Comparison of ENCODE assay signal across 8 cellular contexts in genomic region chr4:1288786-1289185, GRCh38. TPM values are rescaled to one million over a fixed set of nuclear protein-coding genes. Genes with fewer than 3 reads are reported as not detected.
A peak's percentile ranks its signal among the peaks of the same experiment; 100 is the strongest.
DNase-seq lines count a peak whose midpoint lies in the region; ATAC-seq lines count a peak whose summit lies in the region.

No MANE protein-coding gene starts in this region.

- POLR2A ChIA-PET in activated CD4-positive, alpha-beta memory T cell treated with anti-CD3 and anti-CD28 coated beads, Interleukin-2, amount 10 ng/mL, durations not matched to agents 7 days and 5 days (lab: Charles Lee): interaction anchor here (0.8 to 6.4 kb wide), 18 partner anchors 11 to 951 kb away, joined by 3 to 93 read pairs (median 6); partner anchors contain the start of genes CTBP1, TMEM129, UVSSA and ZNF141

- H3K36me3 Mint-ChIP-seq in activated CD4-positive, alpha-beta memory T cell treated with anti-CD3 and anti-CD28 coated beads, Interleukin-2, amount 10 ng/mL, durations not matched to agents 7 days and 5 days (ENCODE audit: low read depth): peaks cover 15% of the 10 kb centered on the region
- H3K36me3 Mint-ChIP-seq in stimulated activated naive B cell treated with anti-CD40 and anti-IgM and Interleukin-4, amounts not matched to agents 10 μg/mL and 1 μg/mL and 100 μg/mL, for 72 hours: peaks cover 6 to 20% of the 10 kb centered on the region in 2 donors

- peak overlapping the region; percentile 75 for H3K27ac Mint-ChIP-seq in activated CD4-positive, alpha-beta memory T cell treated with anti-CD3 and anti-CD28 coated beads, Interleukin-2, amount 10 ng/mL, durations not matched to agents 7 days and 5 days
- peak overlapping the region; percentile 92 for H3K27ac Mint-ChIP-seq in stimulated activated naive B cell treated with anti-CD40 and anti-IgM and Interleukin-4, amounts not matched to agents 10 μg/mL and 1 μg/mL and 100 μg/mL, for 72 hours

- peaks cover 4% of the 10 kb centered on the region for H3K9me3 Mint-ChIP-seq in activated CD4-positive, alpha-beta memory T cell treated with anti-CD3 and anti-CD28 coated beads, Interleukin-2, amount 10 ng/mL, durations not matched to agents 7 days and 5 days
- H3K9me3 Mint-ChIP-seq in stimulated activated naive B cell treated with anti-CD40 and anti-IgM and Interleukin-4, amounts not matched to agents 10 μg/mL and 1 μg/mL and 100 μg/mL, for 72 hours: peaks cover 5 to 6% of the 10 kb centered on the region in 2 donors

- peaks cover 35% of the 10 kb centered on the region for H3K4me1 Mint-ChIP-seq in activated CD4-positive, alpha-beta memory T cell treated with anti-CD3 and anti-CD28 coated beads, Interleukin-2, amount 10 ng/mL, durations not matched to agents 7 days and 5 days
- H3K4me1 Mint-ChIP-seq in stimulated activated naive B cell treated with anti-CD40 and anti-IgM and Interleukin-4, amounts not matched to agents 10 μg/mL and 1 μg/mL and 100 μg/mL, for 72 hours: peaks cover 28 to 40% of the 10 kb centered on the region in 2 donors

- CTCF ChIA-PET in activated CD4-positive, alpha-beta memory T cell treated with anti-CD3 and anti-CD28 coated beads, Interleukin-2, amount 10 ng/mL, durations not matched to agents 7 days and 5 days (lab: Charles Lee): interaction anchor here (1.1 to 3.0 kb wide), 5 partner anchors 21 to 126 kb away, joined by 4 to 25 read pairs (median 6); partner anchors contain the start of gene UVSSA

- no peak for ATAC-seq in stimulated activated naive B cell treated with anti-CD40 and anti-IgM and Interleukin-4, amounts not matched to agents 10 μg/mL and 1 μg/mL and 100 μg/mL, for 72 hours (replicated peaks)
- ATAC-seq in GM18868 (IDR thresholded peaks at IDR 0.05; ENCODE audit: unreplicated experiment): no peak

- no peaks in the 10 kb centered on the region for H3K27me3 Mint-ChIP-seq in activated CD4-positive, alpha-beta memory T cell treated with anti-CD3 and anti-CD28 coated beads, Interleukin-2, amount 10 ng/mL, durations not matched to agents 7 days and 5 days
- H3K27me3 Mint-ChIP-seq in stimulated activated naive B cell treated with anti-CD40 and anti-IgM and Interleukin-4, amounts not matched to agents 10 μg/mL and 1 μg/mL and 100 μg/mL, for 72 hours: no peaks in the 10 kb centered on the region

- H3K4me3 ChIP-seq in iPS-11a (ENCODE audit: low read depth, low read length): peak overlapping the region; percentile 85

- DNase-seq in NCI-H82 (lab: John Stamatoyannopoulos, UW): peak; percentile 9
- DNase-seq in NCI-H82 treated with DMSO at 0.1 percent for 48 hours (lab: John Stamatoyannopoulos, UW; ENCODE audit: unreplicated experiment): no peak
- no peak for DNase-seq in activated CD4-positive, alpha-beta memory T cell treated with anti-CD3 and anti-CD28 coated beads, Interleukin-2, amount 10 ng/mL, durations not matched to agents 7 days and 5 days
- DNase-seq in stimulated activated naive B cell treated with anti-CD40 and anti-IgM and Interleukin-4, amounts not matched to agents 10 μg/mL and 1 μg/mL and 100 μg/mL, for 72 hours: no peak
- no peak for DNase-seq in DMS114 treated with DMSO at 0.1 percent for 48 hours (lab: John Stamatoyannopoulos, UW; ENCODE audit: unreplicated experiment)
- no peak for DNase-seq in NCI-H2227 treated with DMSO at 0.1 percent for 48 hours (lab: John Stamatoyannopoulos, UW)

- H3K4me3 Mint-ChIP-seq in activated CD4-positive, alpha-beta memory T cell treated with anti-CD3 and anti-CD28 coated beads, Interleukin-2, amount 10 ng/mL, durations not matched to agents 7 days and 5 days: peak overlapping the region; percentile 94
- H3K4me3 Mint-ChIP-seq in stimulated activated naive B cell treated with anti-CD40 and anti-IgM and Interleukin-4, amounts not matched to agents 10 μg/mL and 1 μg/mL and 100 μg/mL, for 72 hours: peak overlapping the region; percentile 91 to 95

RNA-seq across cellular contexts. Expression of gene MAEA, which starts 0.9 kb away (rescaled TPM):
- total RNA-seq in activated CD4-positive, alpha-beta memory T cell treated with anti-CD3 and anti-CD28 coated beads, Interleukin-2, amount 10 ng/mL, durations not matched to agents 7 days and 5 days: 10 to 100 TPM; 61.6 to 64.1 TPM

RNA-seq across cellular contexts. Expression of gene CTBP1, which starts 39.9 kb away (rescaled TPM):
- 100 to 1,000 TPM; 209 to 221 TPM for total RNA-seq in activated CD4-positive, alpha-beta memory T cell treated with anti-CD3 and anti-CD28 coated beads, Interleukin-2, amount 10 ng/mL, durations not matched to agents 7 days and 5 days

RNA-seq across cellular contexts. Expression of gene UVSSA, which starts 58.2 kb away (rescaled TPM):
- 10 to 100 TPM; 22.2 to 22.3 TPM for total RNA-seq in activated CD4-positive, alpha-beta memory T cell treated with anti-CD3 and anti-CD28 coated beads, Interleukin-2, amount 10 ng/mL, durations not matched to agents 7 days and 5 days
